8 cellular contexts compared by ENCODE assay signal in the genomic region with DNA sequence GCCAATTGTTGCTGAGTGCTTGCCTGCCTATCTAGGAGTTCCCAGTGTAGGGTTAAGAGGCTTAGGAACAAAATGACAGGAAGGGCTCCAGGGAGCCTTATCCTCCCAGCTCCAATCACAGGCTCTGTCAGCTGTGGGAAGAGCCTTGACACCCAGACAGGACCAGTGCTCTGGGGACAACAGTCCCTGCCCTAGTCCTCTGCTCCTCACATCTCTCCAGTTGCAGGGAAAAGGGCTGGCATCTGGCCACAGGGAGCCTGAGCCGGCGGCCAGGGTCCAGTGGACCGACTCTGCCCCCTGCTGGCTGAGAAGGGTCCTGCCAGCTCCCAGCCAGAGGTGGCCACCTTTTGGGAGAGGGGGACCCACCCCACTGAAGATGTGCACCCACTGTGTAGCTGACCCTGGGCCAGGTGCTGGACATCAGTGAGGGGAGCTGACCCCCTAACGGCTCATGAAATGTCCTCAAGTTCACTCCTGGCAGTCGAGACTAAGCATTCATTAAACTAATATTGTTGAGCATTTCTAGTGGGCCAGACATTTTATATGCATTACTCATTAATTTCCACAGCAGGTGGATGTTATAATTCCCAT. TPM values are rescaled to one million over a fixed set of nuclear protein-coding genes. Genes with fewer than 3 reads are reported as not detected.
A peak's percentile ranks its signal among the peaks of the same experiment; 100 is the strongest.
DNase-seq lines count a peak whose midpoint lies in the region; ATAC-seq and TF ChIP-seq lines count a peak whose summit lies in the region.

No MANE protein-coding gene starts in this region.

- H3K27me3 ChIP-seq in WERI-Rb-1 (ENCODE audit: insufficient read depth, low read depth, severe bottlenecking) (no peaks in the 10 kb centered on the region), kidney epithelial cell (ENCODE audit: control insufficient read depth, insufficient read depth, low read length) (no peaks in the 10 kb centered on the region)

- DNase-seq in GM04504 (ENCODE audit: low read depth) (peak; percentile 27), NCI-H1092 (lab: John Stamatoyannopoulos, UW) (peak; percentile 44), WERI-Rb-1 (peak; percentile 72), caudate nucleus (lab: John Stamatoyannopoulos, UW) (peak in 52 of 61 donors; percentile 23 to 83 (median 60)), kidney epithelial cell (ENCODE audit: low read depth) (no peak)
- peak; percentile 77 to 79 for DNase-seq in stimulated activated CD4-positive, alpha-beta T cell treated with anti-CD3 and anti-CD28 coated beads, Interleukin-2, amount 100 ng/mL, for 24 hours

- H3K36me3 ChIP-seq in WERI-Rb-1 (peaks cover 64% of the 10 kb centered on the region), kidney epithelial cell (ENCODE audit: control insufficient read depth, insufficient read depth, low read length) (peaks cover 2% of the 10 kb centered on the region)

- H3K27ac ChIP-seq in WERI-Rb-1 (no peak overlapping the region), caudate nucleus (ENCODE audit: low read depth, low read length) (peak overlapping the region; percentile 97)

- no peak overlapping the region for H3K4me3 ChIP-seq in WERI-Rb-1 (ENCODE audit: low read depth, low read length)
- no peak overlapping the region for H3K4me3 ChIP-seq in kidney epithelial cell (ENCODE audit: low read depth, low read length)

- ATAC-seq in GM21717 (IDR thresholded peaks at IDR 0.05; ENCODE audit: unreplicated experiment) (no peak), GM18511 (IDR thresholded peaks at IDR 0.05; ENCODE audit: unreplicated experiment) (no peak)

- H3K9me3 ChIP-seq in WERI-Rb-1 (ENCODE audit: severe bottlenecking): no peaks in the 10 kb centered on the region

- peak; percentile 93 for TF ChIP-seq CTCF in WERI-Rb-1 (IDR thresholded peaks at IDR 0.05; ENCODE audit: low read depth, low read length)
- peak; percentile 99 for TF ChIP-seq CTCF in kidney epithelial cell (IDR thresholded peaks at IDR 0.05; ENCODE audit: insufficient read depth, low read length, poor library complexity, severe bottlenecking)

RNA-seq across cellular contexts. Expression of gene DNAJB12, which starts 17.6 kb away (rescaled TPM):
- total RNA-seq in kidney epithelial cell: 34.4 and 37.9 TPM in 2 replicates
